Comparison of ENCODE assay signal across 9 cellular contexts in the genomic region with DNA sequence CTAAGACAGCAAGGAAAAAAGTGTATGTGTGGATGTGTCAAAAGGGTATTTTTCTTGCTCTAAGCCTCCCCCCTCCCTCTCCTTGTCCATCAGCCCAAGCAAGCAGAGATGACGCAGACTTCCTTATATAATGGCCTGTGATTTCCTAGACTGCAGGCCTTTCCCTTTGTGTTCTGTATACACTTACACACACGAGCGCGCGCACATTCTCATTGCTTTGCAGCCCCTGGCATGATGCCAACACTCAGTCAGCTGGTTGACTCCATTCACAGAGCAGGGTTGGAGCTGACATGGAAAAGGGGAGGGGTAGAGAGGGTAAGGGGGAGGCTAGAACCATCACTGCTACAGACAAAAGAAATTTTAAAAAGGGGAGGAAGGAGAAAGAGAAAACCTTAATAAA. TPM values are rescaled to one million over a fixed set of nuclear protein-coding genes. Genes with fewer than 3 reads are reported as not detected.
DNase-seq lines count a peak whose midpoint lies in the region; ATAC-seq, FAIRE-seq and TF ChIP-seq lines count a peak whose summit lies in the region.
"Had no signal": no experiment of that assay in that cellular context is flagged by ENCODE, and none has a peak within 500 bp of the region (broad histone marks: within the 10 kb centered on the region; RNA-seq: fewer than 3 reads in every experiment).

No MANE protein-coding gene starts in this region.

- H3K9me3 ChIP-seq in OCI-LY1 (ENCODE audit: low read length) (no peaks in the 10 kb centered on the region), kidney (ENCODE audit: control insufficient read depth in 1 of 2, low read length in 2 of 2) (no peaks in the 10 kb centered on the region)

- H3K79me2 ChIP-seq in OCI-LY1 (ENCODE audit: insufficient read depth, low read length): peaks cover 64% of the 10 kb centered on the region

- H3K36me3 ChIP-seq in OCI-LY1 (ENCODE audit: insufficient read depth, low read length) (peaks cover 9% of the 10 kb centered on the region; the same call in 1 of the 2 replicates), kidney (ENCODE audit: control insufficient read depth in 1 of 2, insufficient read depth in 2 of 2, low read length in 2 of 2) (no peaks in the 10 kb centered on the region)

- no peak overlapping the region for H3K4me3 Mint-ChIP-seq in activated CD8-positive, alpha-beta T cell treated with anti-CD3 and anti-CD28 coated beads for 36 hours
- no peak overlapping the region for H3K4me3 Mint-ChIP-seq in activated CD8-positive, alpha-beta T cell treated with anti-CD3 and anti-CD28 coated beads, Interleukin-2, amount 10 ng/mL, durations not matched to agents 7 days and 5 days

- H3K9me3 Mint-ChIP-seq in activated CD8-positive, alpha-beta T cell treated with anti-CD3 and anti-CD28 coated beads for 36 hours: no peaks in the 10 kb centered on the region
- no peaks in the 10 kb centered on the region for H3K9me3 Mint-ChIP-seq in activated CD8-positive, alpha-beta T cell treated with anti-CD3 and anti-CD28 coated beads, Interleukin-2, amount 10 ng/mL, durations not matched to agents 7 days and 5 days (ENCODE audit: insufficient read depth)
- H3K9me3 Mint-ChIP-seq: CD8-positive, alpha-beta memory T cell had no signal

- H3K36me3 Mint-ChIP-seq in activated CD8-positive, alpha-beta T cell treated with anti-CD3 and anti-CD28 coated beads for 36 hours (ENCODE audit: low read depth): peaks cover 12% of the 10 kb centered on the region
- H3K36me3 Mint-ChIP-seq in activated CD8-positive, alpha-beta T cell treated with anti-CD3 and anti-CD28 coated beads, Interleukin-2, amount 10 ng/mL, durations not matched to agents 7 days and 5 days (ENCODE audit: low read depth): peaks cover 10% of the 10 kb centered on the region

- H3K27ac ChIP-seq in OCI-LY1 (ENCODE audit: low read depth, low read length, poor library complexity, severe bottlenecking) (peak overlapping the region; percentile 22), kidney (ENCODE audit: low read depth in 2 of 2, low read length in 2 of 2) (peak overlapping the region; percentile 2 to 28)

- no peaks in the 10 kb centered on the region for H3K9me2 ChIP-seq in OCI-LY1 (ENCODE audit: low read depth, low read length)

- CTCF ChIA-PET in activated CD8-positive, alpha-beta T cell treated with anti-CD3 and anti-CD28 coated beads for 36 hours (lab: Charles Lee): interaction anchor here (1.4 kb wide), 1 partner anchor 31 kb away, joined by 3 read pairs; no protein-coding TSS in a partner anchor
- CTCF ChIA-PET in activated CD8-positive, alpha-beta T cell treated with anti-CD3 and anti-CD28 coated beads, Interleukin-2, amount 10 ng/mL, durations not matched to agents 7 days and 5 days (lab: Charles Lee): interaction anchor here (0.6 to 2.0 kb wide), 5 partner anchors 8 to 46 kb away, joined by 3 to 5 read pairs (median 3); no protein-coding TSS in a partner anchor

- no peak overlapping the region for H3K27ac Mint-ChIP-seq in activated CD8-positive, alpha-beta T cell treated with anti-CD3 and anti-CD28 coated beads for 36 hours
- H3K27ac Mint-ChIP-seq in activated CD8-positive, alpha-beta T cell treated with anti-CD3 and anti-CD28 coated beads, Interleukin-2, amount 10 ng/mL, durations not matched to agents 7 days and 5 days: no peak overlapping the region

- H3K4me1 Mint-ChIP-seq in activated CD8-positive, alpha-beta T cell treated with anti-CD3 and anti-CD28 coated beads for 36 hours (ENCODE audit: low read depth): peaks cover 18% of the 10 kb centered on the region
- peaks cover 4% of the 10 kb centered on the region for H3K4me1 Mint-ChIP-seq in activated CD8-positive, alpha-beta T cell treated with anti-CD3 and anti-CD28 coated beads, Interleukin-2, amount 10 ng/mL, durations not matched to agents 7 days and 5 days (ENCODE audit: low read depth)

- no peak overlapping the region for H2AFZ ChIP-seq in OCI-LY1 (ENCODE audit: low read length)

- no peak overlapping the region for H3K4me3 ChIP-seq in OCI-LY1 (ENCODE audit: low read depth, low read length, poor library complexity, severe bottlenecking)
- peak overlapping the region; percentile 29 to 37 for H3K4me3 ChIP-seq in kidney (ENCODE audit: low read length in 2 of 2)

- H3K9ac ChIP-seq in OCI-LY1 (ENCODE audit: low read length) (no peak overlapping the region), kidney (ENCODE audit: low read length in 2 of 2) (no peak overlapping the region)

- H3F3A ChIP-seq in OCI-LY1 (ENCODE audit: insufficient read depth, low read length): no peaks in the 10 kb centered on the region

- H3K27me3 Mint-ChIP-seq in activated CD8-positive, alpha-beta T cell treated with anti-CD3 and anti-CD28 coated beads for 36 hours: no peaks in the 10 kb centered on the region
- H3K27me3 Mint-ChIP-seq in activated CD8-positive, alpha-beta T cell treated with anti-CD3 and anti-CD28 coated beads, Interleukin-2, amount 10 ng/mL, durations not matched to agents 7 days and 5 days (ENCODE audit: low read depth): no peaks in the 10 kb centered on the region
- H3K27me3 Mint-ChIP-seq: CD8-positive, alpha-beta memory T cell had no signal

- ATAC-seq in activated CD8-positive, alpha-beta T cell treated with anti-CD3 and anti-CD28 coated beads for 36 hours: peak; percentile 72
- no peak for ATAC-seq in activated CD8-positive, alpha-beta T cell treated with anti-CD3 and anti-CD28 coated beads, Interleukin-2, amount 10 ng/mL, durations not matched to agents 7 days and 5 days
- ATAC-seq in HG03342 (IDR thresholded peaks at IDR 0.05; ENCODE audit: unreplicated experiment) (no peak), GM19395 (IDR thresholded peaks at IDR 0.05; ENCODE audit: unreplicated experiment) (no peak)

- peak overlapping the region; percentile 48; the same call in 1 of the 2 replicates for H3K4me2 ChIP-seq in OCI-LY1 (ENCODE audit: low read length)

- peaks cover 3% of the 10 kb centered on the region; the same call in 1 of the 2 replicates for H4K20me1 ChIP-seq in OCI-LY1 (ENCODE audit: insufficient read depth, low read length)

- TF ChIP-seq CTCF in activated CD8-positive, alpha-beta T cell treated with anti-CD3 and anti-CD28 coated beads for 36 hours (IDR thresholded peaks at IDR 0.05): no peak
- no peak for TF ChIP-seq CTCF in OCI-LY1 (IDR thresholded peaks at IDR 0.05; ENCODE audit: low read length)
- TF ChIP-seq CTCF in kidney (IDR thresholded peaks at IDR 0.05; ENCODE audit: borderline replicate concordance, extremely low read depth, insufficient read depth): no peak

- POLR2A ChIA-PET in activated CD8-positive, alpha-beta T cell treated with anti-CD3 and anti-CD28 coated beads for 36 hours (lab: Charles Lee): interaction anchor here (0.7 to 2.8 kb wide), 6 partner anchors 12 to 84 kb away, joined by 3 to 11 read pairs (median 4); a partner anchor contains a TSS
- POLR2A ChIA-PET in activated CD8-positive, alpha-beta T cell treated with anti-CD3 and anti-CD28 coated beads, Interleukin-2, amount 10 ng/mL, durations not matched to agents 7 days and 5 days (lab: Charles Lee): interaction anchor here (0.9 kb wide), 1 partner anchor 76 kb away, joined by 3 read pairs; no protein-coding TSS in a partner anchor

- no peaks in the 10 kb centered on the region for H3K27me3 ChIP-seq in OCI-LY1 (ENCODE audit: insufficient read depth, low read length)

- intact Hi-C loops in activated CD8-positive, alpha-beta T cell treated with anti-CD3 and anti-CD28 coated beads for 36 hours (cut with micrococcal nuclease): no loop called here
- intact Hi-C loops in kidney (cut with DNase I): no loop called here

- peak; percentile 25 for FAIRE-seq in kidney (lab: Jason Lieb, UNC)

- in situ Hi-C loops in T47D (cut with HindIII; ENCODE audit: low pct_unique_long_range_greater_than_20kb, low sequenced_read_pairs): no loop called here

- DNase-seq in activated CD8-positive, alpha-beta T cell treated with anti-CD3 and anti-CD28 coated beads for 36 hours: peak; percentile 58
- DNase-seq in activated CD8-positive, alpha-beta T cell treated with anti-CD3 and anti-CD28 coated beads, Interleukin-2, amount 10 ng/mL, durations not matched to agents 7 days and 5 days: no peak
- DNase-seq in T47D (ENCODE audit: low read depth in 1 of 2, low spot score in 1 of 2) (peak; percentile 49 to 88), kidney (peak; percentile 94), smooth muscle cell of the brain vasculature (ENCODE audit: low read depth, low spot score) (peak; percentile 92)

- H3K4me1 ChIP-seq in OCI-LY1 (ENCODE audit: insufficient read depth, low read length, severe bottlenecking) (peaks cover 30% of the 10 kb centered on the region), kidney (ENCODE audit: control insufficient read depth in 1 of 2, insufficient read depth in 1 of 2, low read depth in 1 of 2, low read length in 2 of 2) (peaks cover 8 to 19% of the 10 kb centered on the region in 2 donors)

RNA-seq across cellular contexts. Expression of a gene that starts 41.8 kb away (rescaled TPM):
- 10 to 100 TPM; 59.5 to 59.8 TPM for total RNA-seq in activated CD8-positive, alpha-beta T cell treated with anti-CD3 and anti-CD28 coated beads for 36 hours
- total RNA-seq in activated CD8-positive, alpha-beta T cell treated with anti-CD3 and anti-CD28 coated beads, Interleukin-2, amount 10 ng/mL, durations not matched to agents 7 days and 5 days: 10 to 100 TPM; 70.2 to 71.7 TPM
- 49.0 TPM for total RNA-seq in kidney
- polyA plus RNA-seq in kidney (ENCODE audit: insufficient read depth, low read depth, low replicate concordance): 3.6 TPM
